In the genomic region with DNA sequence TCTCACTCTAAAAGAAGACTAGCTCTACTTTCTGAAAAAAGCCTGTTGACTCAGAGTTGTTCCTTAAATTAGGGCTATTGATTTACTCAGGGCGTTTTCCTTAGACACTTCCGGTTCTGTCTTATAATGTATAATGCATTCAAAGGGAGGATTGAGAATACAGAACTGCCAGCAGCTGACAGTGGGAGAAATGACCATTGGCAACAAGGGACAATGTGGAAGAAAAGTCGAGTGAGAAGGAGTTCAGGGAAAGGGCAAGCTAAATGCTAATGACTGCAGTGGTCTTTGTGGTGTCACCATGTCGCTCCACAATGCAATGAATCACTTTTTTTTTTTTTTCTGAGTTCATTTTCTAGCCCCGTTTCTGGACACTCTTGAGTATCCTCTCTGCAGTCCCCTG, we compare ENCODE assay signal across 19 cellular contexts.
DNase-seq lines count a peak whose midpoint lies in the region; ATAC-seq and TF ChIP-seq lines count a peak whose summit lies in the region.
"Had no signal": no experiment of that assay in that cellular context is flagged by ENCODE, and none has a peak within 500 bp of the region (broad histone marks: within the 10 kb centered on the region; RNA-seq: fewer than 3 reads in every experiment).

No MANE protein-coding gene starts in this region.

- no peaks in the 10 kb centered on the region for H3K36me3 ChIP-seq in gastroesophageal sphincter
- H3K36me3 ChIP-seq: brain microvascular endothelial cell, esophagus muscularis mucosa, pancreas, SJCRH30, thoracic aorta had no signal

- WGBS in gastroesophageal sphincter (ENCODE audit: low coverage in 1 of 2), 2 donors: 37 to 39% methylated on average over 4 to 5 of the region's 5 CpGs

- no peak overlapping the region for H3K27ac ChIP-seq in gastroesophageal sphincter
- H3K27ac ChIP-seq: brain microvascular endothelial cell, esophagus muscularis mucosa, pancreas, SJCRH30, thoracic aorta had no signal

- TF ChIP-seq CTCF in gastroesophageal sphincter (IDR thresholded peaks at IDR 0.05): no peak

- H3K27me3 ChIP-seq in gastroesophageal sphincter: peaks cover 12% of the 10 kb centered on the region
- H3K27me3 ChIP-seq: brain microvascular endothelial cell, pancreas, SJCRH30 had no signal

- no peak for TF ChIP-seq EP300 in gastroesophageal sphincter (IDR thresholded peaks at IDR 0.05)

- H3K4me1 ChIP-seq in gastroesophageal sphincter: no peaks in the 10 kb centered on the region
- H3K4me1 ChIP-seq: pancreas, SJCRH30 had no signal

- ATAC-seq in gastroesophageal sphincter: peak; percentile 50
- no peak for ATAC-seq in HG03342 (IDR thresholded peaks at IDR 0.05; ENCODE audit: unreplicated experiment)

- DNase-seq in HT1080 (ENCODE audit: low read depth) (peak; percentile 51), NCI-H748 treated with DMSO at 0.1 percent for 48 hours (lab: John Stamatoyannopoulos, UW) (peak; percentile 76), pons (ENCODE audit: low spot score) (peak; percentile 9), EL (no peak), NCI-H146 treated with DMSO at 0.1 percent for 48 hours (lab: John Stamatoyannopoulos, UW; ENCODE audit: unreplicated experiment) (no peak)
- DNase-seq: activated naive CD4-positive, alpha-beta T cell treated with anti-CD3 and anti-CD28 coated beads for 36 hours; brain microvascular endothelial cell; CD4-positive, CD25-positive, alpha-beta regulatory T cell; DND-41; HFFc6; kidney; NCI-H1048; pancreas; SJCRH30 had no signal

- no peak overlapping the region for H3K4me3 ChIP-seq in gastroesophageal sphincter
- H3K4me3 ChIP-seq: esophagus muscularis mucosa, pancreas, SJCRH30, skin epidermis, thoracic aorta had no signal

- TF ChIP-seq POLR2A in gastroesophageal sphincter (IDR thresholded peaks at IDR 0.05): no peak

- H3K9me3 ChIP-seq in gastroesophageal sphincter: no peaks in the 10 kb centered on the region
- H3K9me3 ChIP-seq: esophagus muscularis mucosa, pancreas, SJCRH30, thoracic aorta had no signal

Comparison
In these comparisons a context has a peak if more than half of its experiments do, and no peak if none do; other contexts are left out.
1. DNase-seq: peak in HT1080 (single experiment), NCI-H748 treated with DMSO at 0.1 percent for 48 hours (single experiment) and pons (single experiment); none in EL (single experiment) and NCI-H146 treated with DMSO at 0.1 percent for 48 hours (single experiment).